8 cellular contexts compared by ENCODE assay signal in the genomic region with DNA sequence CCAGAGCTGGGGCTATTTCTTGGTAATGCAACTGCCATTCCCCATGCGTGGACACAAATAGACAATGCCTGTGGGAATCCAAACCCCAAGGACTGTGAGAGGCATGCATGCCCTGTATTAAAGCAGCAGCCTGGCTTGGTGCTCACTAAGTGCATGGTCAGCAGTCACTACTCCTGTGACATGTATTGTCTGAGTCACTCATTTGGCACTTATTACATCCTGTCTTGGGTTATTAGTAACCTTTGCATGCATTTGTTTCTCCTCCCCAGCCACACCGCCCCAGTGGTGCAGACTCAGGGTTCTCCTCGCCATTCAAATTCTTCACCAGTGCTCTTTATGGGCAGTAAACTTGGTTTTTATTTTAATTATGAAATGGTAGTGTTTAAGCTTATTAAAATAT. TPM values are rescaled to one million over a fixed set of nuclear protein-coding genes. Genes with fewer than 3 reads are reported as not detected.
DNase-seq lines count a peak whose midpoint lies in the region; ATAC-seq and TF ChIP-seq lines count a peak whose summit lies in the region.

No MANE protein-coding gene starts in this region.

- no peaks in the 10 kb centered on the region for H3K36me3 ChIP-seq in lung (ENCODE audit: control insufficient read depth in 2 of 2, insufficient read depth in 2 of 2, low read length in 2 of 2)

- DNase-seq in stimulated activated CD4-positive, alpha-beta T cell treated with anti-CD3 and anti-CD28 coated beads, Interleukin-15, amount 100 ng/mL, for 24 hours = peak; percentile 3
- no peak for DNase-seq in stimulated activated CD4-positive, alpha-beta T cell treated with anti-CD3 and anti-CD28 coated beads, Interleukin-2, amount 100 ng/mL, for 24 hours
- peak; percentile 55 for DNase-seq in amniotic epithelial cell (ENCODE audit: low read depth)
- no peak for DNase-seq in lung (ENCODE audit: low spot score)
- DNase-seq in effector CD4-positive, alpha-beta T cell = no peak
- DNase-seq in NCI-H146 (lab: John Stamatoyannopoulos, UW) = no peak
- DNase-seq in pons (ENCODE audit: low spot score) = no peak

- H3K9me3 ChIP-seq in lung (ENCODE audit: control insufficient read depth in 2 of 2, insufficient read depth in 1 of 2, low read length in 1 of 2) = no peaks in the 10 kb centered on the region

- TF ChIP-seq CTCF in lung (IDR thresholded peaks at IDR 0.05; ENCODE audit: control extremely low read depth, extremely low read depth) = no peak

- peaks cover 9 to 24% of the 10 kb centered on the region in 2 donors for H3K4me1 ChIP-seq in lung (ENCODE audit: control insufficient read depth in 2 of 2, insufficient read depth in 2 of 2, low read length in 2 of 2)

- ATAC-seq in HG03432 (IDR thresholded peaks at IDR 0.05; ENCODE audit: unreplicated experiment) (peak; percentile 93), lung (ENCODE audit: insufficient read depth, low FRiP score) (peak; percentile 75)

- WGBS in lung, 2 donors = 71 to 79% methylated on average over 3 of the region's 3 CpGs

- no peaks in the 10 kb centered on the region for H3K27me3 ChIP-seq in lung (ENCODE audit: control insufficient read depth, insufficient read depth)

- no peak overlapping the region for H3K4me3 ChIP-seq in lung

- no peak overlapping the region for H3K27ac ChIP-seq in lung (ENCODE audit: low read depth in 1 of 2, low read length in 1 of 2)

RNA-seq across cellular contexts. Expression of a gene that starts 30.2 kb away (rescaled TPM):
- total RNA-seq in lung = 10 to 100 TPM; 46.0 to 82.2 TPM
- 10 to 100 TPM; 12.5 to 18.1 TPM for polyA plus RNA-seq in lung

Comparison
In these comparisons a context has a peak if more than half of its experiments do, and no peak if none do; other contexts are left out.
1. DNase-seq: peak in stimulated activated CD4-positive, alpha-beta T cell treated with anti-CD3 and anti-CD28 coated beads, Interleukin-15, amount 100 ng/mL, for 24 hours (single experiment) and amniotic epithelial cell (single experiment); none in stimulated activated CD4-positive, alpha-beta T cell treated with anti-CD3 and anti-CD28 coated beads, Interleukin-2, amount 100 ng/mL, for 24 hours (0 of 2), lung (single experiment), effector CD4-positive, alpha-beta T cell (single experiment), NCI-H146 (single experiment) and pons (single experiment).